ENCODE assay signal across 8 cellular contexts in genomic region chrX:119734897-119735339, GRCh38. TPM values are rescaled to one million over a fixed set of nuclear protein-coding genes. Genes with fewer than 3 reads are reported as not detected.
A peak's percentile ranks its signal among the peaks of the same experiment; 100 is the strongest.
DNase-seq lines count a peak whose midpoint lies in the region; ATAC-seq and TF ChIP-seq lines count a peak whose summit lies in the region.
"Had no signal": no experiment of that assay in that cellular context is flagged by ENCODE, and none has a peak within 500 bp of the region (broad histone marks: within the 10 kb centered on the region; RNA-seq: fewer than 3 reads in every experiment).

No MANE protein-coding gene starts in this region.

- H3K36me3 ChIP-seq in spleen: no peaks in the 10 kb centered on the region

- peak in 1 of 2 experiments; percentile 90 for DNase-seq in HL-60 (ENCODE audit: low read depth in 1 of 2, low spot score in 1 of 2)
- DNase-seq in NCI-H510A (lab: John Stamatoyannopoulos, UW): peak; percentile 39
- peak; percentile 78 for DNase-seq in cardiac septum (ENCODE audit: low spot score)
- DNase-seq in spleen: peak; percentile 79
- no peak for DNase-seq in posterior vena cava (ENCODE audit: low spot score)
- DNase-seq: activated CD8-positive, alpha-beta memory T cell treated with anti-CD3 and anti-CD28 coated beads for 24 hours had no signal

- H3K4me1 ChIP-seq in spleen: peaks cover 0 to 5% (median 2%) of the 10 kb centered on the region in 6 donors

- TF ChIP-seq POLR2A in spleen (IDR thresholded peaks at IDR 0.05): no peak

- 23 to 61% (median 50%) methylated on average over 5 to 7 of the region's 7 CpGs for WGBS in spleen, 5 donors

- no peak for ATAC-seq in HG02678 (IDR thresholded peaks at IDR 0.05; ENCODE audit: unreplicated experiment)
- no peak for ATAC-seq in GM21529 (IDR thresholded peaks at IDR 0.05; ENCODE audit: unreplicated experiment)

- no peaks in the 10 kb centered on the region for H3K27me3 ChIP-seq in HL-60 (ENCODE audit: insufficient read depth, poor library complexity, severe bottlenecking)
- H3K27me3 ChIP-seq in spleen (replicated peaks in 1 of 7): no peaks in the 10 kb centered on the region

- H3K4me3 ChIP-seq in HL-60 (replicated peaks; ENCODE audit: insufficient read depth, low read length) (no peak overlapping the region), spleen (no peak overlapping the region)

- intact Hi-C loops in cardiac septum (cut with DNase I) (loop anchor here (5.0 kb wide), 1 partner anchor 128 kb away; the partner anchor contains the start of gene NKRF), spleen (cut with DNase I; ENCODE audit: low total_unique reads) (loop anchor here (5.0 kb wide), 1 partner anchor 123 kb away; no protein-coding TSS in a partner anchor), posterior vena cava (cut with DNase I) (no loop called here)

- TF ChIP-seq CTCF in HL-60 (IDR thresholded peaks at IDR 0.05; ENCODE audit: insufficient read depth, low read length): no peak
- no peak for TF ChIP-seq CTCF in spleen (IDR thresholded peaks at IDR 0.05 in 8 of 11, conservative IDR thresholded peaks at IDR 0.05 in 3 of 11)

- H3K27ac ChIP-seq in HL-60 (replicated peaks) (peak overlapping the region; percentile 67), spleen (peak overlapping the region in 1 of 8 donors; percentile 13)

- H3K9me3 ChIP-seq in spleen: no peaks in the 10 kb centered on the region

RNA-seq across cellular contexts. Expression of gene SOWAHD, which starts 23.5 kb away (rescaled TPM):
- total RNA-seq in cardiac septum (not detected), spleen (1 to 10 TPM; 5.0 to 9.5 (median 8.1) TPM), posterior vena cava (under 1 TPM; 0.29 to 0.32 TPM)
- 10 to 100 TPM; 19.2 to 26.2 (median 19.9) TPM for polyA plus RNA-seq in spleen

RNA-seq across cellular contexts. Expression of gene SEPTIN6, which starts 42.0 kb away (rescaled TPM):
- total RNA-seq in cardiac septum (10.1 TPM), spleen (100 to 1,000 TPM in 3 of 7 donors, 10 to 100 TPM in 4; 94.7 to 139 (median 99.8) TPM), posterior vena cava (10 to 100 TPM; 19.4 to 22.3 TPM)
- 10 to 100 TPM; 45.1 to 58.2 (median 50.8) TPM for polyA plus RNA-seq in spleen

RNA-seq across cellular contexts. Expression of gene RPL39, which starts 56.5 kb away (rescaled TPM):
- total RNA-seq in cardiac septum (733 TPM), spleen (1,000 to 10,000 TPM; 1,435 to 2,313 (median 1,812) TPM), posterior vena cava (1,000 to 10,000 TPM; 1,458 to 1,459 TPM)
- polyA plus RNA-seq in spleen: over 10,000 TPM; 15,023 to 18,857 (median 18,305) TPM

Comparison
In these comparisons a context has a peak if more than half of its experiments do, and no peak if none do; other contexts are left out.
1. intact Hi-C loops: an anchor here in cardiac septum (5.0 kb wide) and spleen (5.0 kb wide); none called in posterior vena cava.